9 cellular contexts compared by ENCODE assay signal in the genomic region with DNA sequence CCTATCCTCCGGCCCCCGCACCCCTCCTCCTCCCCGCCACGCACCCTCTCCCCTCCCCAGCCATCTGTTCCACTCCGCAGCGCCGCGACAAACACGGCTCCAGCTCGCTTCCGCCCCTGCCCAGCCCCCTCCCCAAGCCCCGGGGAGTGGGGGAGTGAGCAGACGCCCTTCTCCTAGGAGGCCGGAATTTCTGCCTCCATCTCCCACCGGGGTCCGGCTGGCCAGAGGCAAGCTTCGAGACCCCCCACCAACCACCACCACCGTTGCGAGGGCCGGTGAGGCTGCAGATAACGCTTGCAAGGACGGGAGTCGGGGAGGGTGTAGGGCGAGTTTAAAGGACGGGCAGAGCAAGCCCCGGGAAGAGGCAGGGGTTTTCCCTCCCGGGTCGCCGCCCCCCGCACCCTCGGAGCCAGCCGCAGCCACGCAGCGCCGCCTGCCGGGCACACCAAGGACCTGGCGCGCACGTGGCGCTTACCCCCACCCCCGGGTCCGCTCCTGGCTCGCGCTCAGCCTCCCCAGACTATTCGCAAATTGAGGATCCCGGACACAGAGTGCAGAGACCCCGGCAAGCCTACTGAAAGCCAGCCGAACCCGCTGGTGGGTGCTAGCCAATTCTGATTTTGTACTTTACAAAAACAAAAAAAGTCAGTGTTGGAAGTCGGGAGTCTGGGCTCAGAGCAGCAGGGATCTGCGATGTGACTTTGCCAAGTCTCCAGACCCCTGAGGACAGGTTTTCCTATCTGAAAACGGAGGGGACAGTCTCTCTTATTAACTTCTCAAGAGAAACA. TPM values are rescaled to one million over a fixed set of nuclear protein-coding genes. Genes with fewer than 3 reads are reported as not detected.
DNase-seq lines count a peak whose midpoint lies in the region; ATAC-seq and TF ChIP-seq lines count a peak whose summit lies in the region.
"Had no signal": no experiment of that assay in that cellular context is flagged by ENCODE, and none has a peak within 500 bp of the region (broad histone marks: within the 10 kb centered on the region; RNA-seq: fewer than 3 reads in every experiment).

No MANE protein-coding gene starts in this region.

- H3K4me3 ChIP-seq in ascending aorta (peak overlapping the region in 1 of 2 donors; percentile 20), iPS-18c (ENCODE audit: insufficient read depth, low read depth, low read length) (peak overlapping the region; percentile 62)

- DNase-seq in DMS 273 treated with DMSO at 0.1 percent for 48 hours (lab: John Stamatoyannopoulos, UW) (peak; percentile 42), ascending aorta (ENCODE audit: low spot score in 2 of 2) (no peak)
- DNase-seq in stimulated activated CD4-positive, alpha-beta T cell treated with anti-CD3 and anti-CD28 coated beads, Interleukin-4, amount 100 ng/mL, for 24 hours = peak; percentile 71

- intact Hi-C loops in ascending aorta (cut with DNase I) = loop anchor here (5.0 kb wide), 1 partner anchor 136 kb away; no protein-coding TSS in a partner anchor

- H3K27ac ChIP-seq in ascending aorta = no peak overlapping the region

- TF ChIP-seq CTCF in ascending aorta (IDR thresholded peaks at IDR 0.05) = peak; percentile 55 to 60 (median 57)

- H3K9me3 ChIP-seq in ascending aorta = no peaks in the 10 kb centered on the region
- no peaks in the 10 kb centered on the region for H3K9me3 ChIP-seq in iPS-18c (ENCODE audit: control insufficient read depth, insufficient read depth, low read length)

- no peaks in the 10 kb centered on the region for H3K27me3 ChIP-seq in ascending aorta

- peaks cover 0 to 10% of the 10 kb centered on the region in 2 donors for H3K4me1 ChIP-seq in ascending aorta

- peaks cover 25 to 29% of the 10 kb centered on the region in 2 donors for H3K36me3 ChIP-seq in ascending aorta

- peak; percentile 35 for ATAC-seq in HG02798 (IDR thresholded peaks at IDR 0.05; ENCODE audit: poor library complexity, unreplicated experiment)
- peak; percentile 80 for ATAC-seq in SK-N-SH treated with all-trans-retinoic acid at 6 μM for 48 hours
- ATAC-seq in GM18520 (IDR thresholded peaks at IDR 0.05; ENCODE audit: unreplicated experiment) = no peak
- no peak for ATAC-seq in HG02852 (IDR thresholded peaks at IDR 0.05; ENCODE audit: unreplicated experiment)

TF ChIP-seq in SK-N-SH treated with all-trans-retinoic acid at 6 μM for 48 hours, 23 proteins besides CTCF, POLR2A, EP300 and RAD21:
- TF ChIP-seq PATZ1 (CRISPR knock-in tag; IDR thresholded peaks at IDR 0.05; ENCODE audit: borderline replicate concordance) = peak; percentile 34; the same call in 1 of the 2 replicates
- TF ChIP-seq, protein P1, sequence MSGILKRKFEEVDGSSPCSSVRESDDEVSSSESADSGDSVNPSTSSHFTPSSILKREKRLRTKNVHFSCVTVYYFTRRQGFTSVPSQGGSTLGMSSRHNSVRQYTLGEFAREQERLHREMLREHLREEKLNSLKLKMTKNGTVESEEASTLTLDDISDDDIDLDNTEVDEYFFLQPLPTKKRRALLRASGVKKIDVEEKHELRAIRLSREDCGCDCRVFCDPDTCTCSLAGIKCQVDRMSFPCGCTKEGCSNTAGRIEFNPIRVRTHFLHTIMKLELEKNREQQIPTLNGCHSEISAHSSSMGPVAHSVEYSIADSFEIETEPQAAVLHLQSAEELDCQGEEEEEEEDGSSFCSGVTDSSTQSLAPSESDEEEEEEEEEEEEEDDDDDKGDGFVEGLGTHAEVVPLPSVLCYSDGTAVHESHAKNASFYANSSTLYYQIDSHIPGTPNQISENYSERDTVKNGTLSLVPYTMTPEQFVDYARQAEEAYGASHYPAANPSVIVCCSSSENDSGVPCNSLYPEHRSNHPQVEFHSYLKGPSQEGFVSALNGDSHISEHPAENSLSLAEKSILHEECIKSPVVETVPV (CRISPR knock-in tag; IDR thresholded peaks at IDR 0.05) = no peak

RNA-seq across cellular contexts. Expression of gene RTN4RL2, which starts 22.6 kb away (rescaled TPM):
- 0.64 TPM for total RNA-seq in ascending aorta

RNA-seq across cellular contexts. Expression of gene SLC43A1, which starts 32.5 kb away (rescaled TPM):
- total RNA-seq in ascending aorta = 18.4 TPM

RNA-seq across cellular contexts. Expression of gene TIMM10, which starts 47.6 kb away (rescaled TPM):
- total RNA-seq in ascending aorta = not detected

RNA-seq across cellular contexts. Expression of gene SMTNL1, which starts 54.4 kb away (rescaled TPM):
- not detected for total RNA-seq in ascending aorta
- total RNA-seq: RPMI7951 had no signal

RNA-seq across cellular contexts. Expression of gene SLC43A3, which starts 56.1 kb away (rescaled TPM):
- total RNA-seq in ascending aorta = 211 TPM

Comparison
In these comparisons a context has a peak if more than half of its experiments do, and no peak if none do; other contexts are left out.
1. DNase-seq: peak in DMS 273 treated with DMSO at 0.1 percent for 48 hours (single experiment) and stimulated activated CD4-positive, alpha-beta T cell treated with anti-CD3 and anti-CD28 coated beads, Interleukin-4, amount 100 ng/mL, for 24 hours (single experiment); none in ascending aorta (0 of 2).
2. ATAC-seq: peak in HG02798 (single experiment) and SK-N-SH treated with all-trans-retinoic acid at 6 μM for 48 hours (single experiment); none in GM18520 (single experiment) and HG02852 (single experiment).